ENCODE assay signal across 8 cellular contexts in the genomic region with DNA sequence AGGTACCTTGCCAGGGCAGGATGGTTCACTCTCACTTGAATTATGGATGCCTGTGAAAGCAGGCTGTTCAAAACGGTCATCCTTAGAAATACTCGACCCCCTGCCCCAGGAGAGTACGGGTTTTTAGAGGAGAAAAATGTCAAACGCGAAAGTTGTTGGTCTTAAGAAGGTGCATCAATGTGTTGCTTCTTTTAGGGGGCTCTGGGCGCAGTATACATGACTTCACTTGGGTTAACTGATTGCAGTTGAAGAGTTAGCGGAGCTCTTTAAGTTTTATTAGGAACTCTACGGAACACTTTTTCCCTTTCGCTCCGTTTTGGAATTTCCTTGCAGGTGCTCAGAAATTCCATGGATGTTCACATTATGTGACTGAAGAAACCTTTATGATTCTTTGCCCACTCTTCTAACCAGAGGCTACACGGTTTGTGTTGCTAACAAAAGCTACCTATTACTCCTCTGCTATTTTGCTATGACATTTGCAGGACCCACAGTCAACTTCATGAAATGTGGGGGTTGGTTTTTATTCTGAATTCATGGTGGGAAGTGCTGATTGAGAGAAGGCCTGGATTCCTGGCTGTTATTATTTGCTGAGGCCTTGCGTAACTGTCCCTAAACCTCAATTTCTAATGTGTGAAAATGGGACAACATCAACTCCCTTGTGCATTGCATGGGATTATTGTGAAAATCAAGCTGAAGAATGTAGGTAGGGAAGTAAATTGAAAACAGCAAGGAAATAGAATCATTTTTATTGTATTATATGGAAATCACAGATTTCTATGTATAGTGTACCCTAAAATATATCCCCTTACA. TPM values are rescaled to one million over a fixed set of nuclear protein-coding genes. Genes with fewer than 3 reads are reported as not detected.
DNase-seq lines count a peak whose midpoint lies in the region; ATAC-seq and TF ChIP-seq lines count a peak whose summit lies in the region.

No MANE protein-coding gene starts in this region.

- H3K79me2 ChIP-seq in PC-3 (ENCODE audit: low read length), result no peaks in the 10 kb centered on the region
- peaks cover 52% of the 10 kb centered on the region for H3K79me2 ChIP-seq in osteoblast (ENCODE audit: insufficient read depth, low read length)

- no peaks in the 10 kb centered on the region for H3K36me3 Mint-ChIP-seq in CD4-positive, alpha-beta T cell (ENCODE audit: low read depth)

- peaks cover 47% of the 10 kb centered on the region for H3K27me3 Mint-ChIP-seq in CD4-positive, alpha-beta T cell

- no peaks in the 10 kb centered on the region for H3K9me2 ChIP-seq in PC-3 (replicated peaks; ENCODE audit: low read length)

- peaks cover 19% of the 10 kb centered on the region for H3K4me1 Mint-ChIP-seq in CD4-positive, alpha-beta T cell (ENCODE audit: low read depth)

- CTCF ChIA-PET in CD4-positive, alpha-beta T cell (lab: Charles Lee), result no interaction called here
- CTCF ChIA-PET in PC-3 (lab: Charles Lee), result no interaction called here

- no peak for TF ChIP-seq CTCF in CD4-positive, alpha-beta T cell (IDR thresholded peaks at IDR 0.05)
- no peak for TF ChIP-seq CTCF in PC-3 (conservative IDR thresholded peaks at IDR 0.05; ENCODE audit: low read depth, low read length)
- TF ChIP-seq CTCF in epithelial cell of esophagus (IDR thresholded peaks at IDR 0.05; ENCODE audit: insufficient read depth, low read depth, low read length, missing control alignments), result no peak
- no peak for TF ChIP-seq CTCF in osteoblast (IDR thresholded peaks at IDR 0.05; ENCODE audit: extremely low read depth, low read depth, low read length)

- no peak overlapping the region for H3K27ac Mint-ChIP-seq in CD4-positive, alpha-beta T cell

- no peaks in the 10 kb centered on the region for H4K20me1 ChIP-seq in PC-3 (ENCODE audit: low read length)
- no peaks in the 10 kb centered on the region for H4K20me1 ChIP-seq in osteoblast (ENCODE audit: insufficient read depth, low read length)

- H3K4me3 ChIP-seq in PC-3 (ENCODE audit: low read length), result peak overlapping the region; percentile 78
- H3K4me3 ChIP-seq in epithelial cell of esophagus (ENCODE audit: low read length), result peak overlapping the region; percentile 40
- peak overlapping the region; percentile 81 for H3K4me3 ChIP-seq in osteoblast (ENCODE audit: insufficient read depth, low read length)

- peak overlapping the region; percentile 77 for H3K4me3 Mint-ChIP-seq in CD4-positive, alpha-beta T cell

- POLR2A ChIA-PET in CD4-positive, alpha-beta T cell (lab: Charles Lee), result no interaction called here
- POLR2A ChIA-PET in PC-3 (lab: Charles Lee; ENCODE audit: unreplicated experiment), result no interaction called here

- H3F3A ChIP-seq in PC-3 (ENCODE audit: low read length, unreplicated experiment), result no peaks in the 10 kb centered on the region

- H3K9me3 Mint-ChIP-seq in CD4-positive, alpha-beta T cell, result no peaks in the 10 kb centered on the region

- peaks cover 26% of the 10 kb centered on the region for H3K27me3 ChIP-seq in CD4-positive, alpha-beta T cell (ENCODE audit: control insufficient read depth, insufficient read depth, low read length)
- H3K27me3 ChIP-seq in PC-3 (ENCODE audit: low read length) (no peaks in the 10 kb centered on the region), osteoblast (ENCODE audit: insufficient read depth, low read length) (no peaks in the 10 kb centered on the region)

- peak overlapping the region; percentile 92 for H3K4me2 ChIP-seq in PC-3 (ENCODE audit: low read length)
- H3K4me2 ChIP-seq in osteoblast (ENCODE audit: insufficient read depth, low read length), result peak overlapping the region; percentile 96

- peak overlapping the region; percentile 70 for H3K9ac ChIP-seq in PC-3 (ENCODE audit: low read length)

- H3K9me3 ChIP-seq in CD4-positive, alpha-beta T cell (ENCODE audit: control insufficient read depth, low read length), result no peaks in the 10 kb centered on the region
- no peaks in the 10 kb centered on the region for H3K9me3 ChIP-seq in PC-3 (ENCODE audit: low read length)
- no peaks in the 10 kb centered on the region for H3K9me3 ChIP-seq in osteoblast (ENCODE audit: low read depth, low read length)

- intact Hi-C loops in CD4-positive, alpha-beta T cell (cut with DNase I, micrococcal nuclease), result no loop called here
- intact Hi-C loops in PC-3 (cut with micrococcal nuclease), result no loop called here

- 0 out of 2 replicates have a peak, but pooled peaks cover 5% of the 10 kb centered on the region for H3K4me1 ChIP-seq in PC-3 (ENCODE audit: insufficient read depth, low read length)
- peaks cover 14% of the 10 kb centered on the region for H3K4me1 ChIP-seq in osteoblast (ENCODE audit: insufficient read depth, low read length)

- H3K36me3 ChIP-seq in PC-3 (ENCODE audit: low read depth, low read length) (no peaks in the 10 kb centered on the region), osteoblast (ENCODE audit: insufficient read depth, low read length) (no peaks in the 10 kb centered on the region)

- DNase-seq in CD4-positive, alpha-beta T cell, result no peak
- DNase-seq in PC-3, result no peak
- DNase-seq in epithelial cell of esophagus (ENCODE audit: low read depth), result no peak
- peak; percentile 43 for DNase-seq in osteoblast (ENCODE audit: insufficient read length, low spot score, missing footprints)
- DNase-seq in NCI-H1436 (lab: John Stamatoyannopoulos, UW), result no peak
- no peak for DNase-seq in activated effector memory CD4-positive, alpha-beta T cell treated with Interleukin-2 at 50 U/mL for 16 hours
- no peak for DNase-seq in NCI-H1694 (lab: John Stamatoyannopoulos, UW)
- no peak for DNase-seq in activated CD4-positive, CD25-positive, alpha-beta regulatory T cell treated with anti-CD3 and anti-CD28 coated beads, Interleukin-2, amount 50 U/mL, for 72 hours

- H2AFZ ChIP-seq in PC-3 (ENCODE audit: low read length), result peak overlapping the region; percentile 75
- H2AFZ ChIP-seq in osteoblast (ENCODE audit: low read length), result peak overlapping the region; percentile 78

- no peak for ATAC-seq in CD4-positive, alpha-beta T cell (ENCODE audit: poor library complexity)
- ATAC-seq in PC-3, result no peak

- no peak overlapping the region for H3K27ac ChIP-seq in CD4-positive, alpha-beta T cell (ENCODE audit: low read depth, low read length)
- H3K27ac ChIP-seq in PC-3 (ENCODE audit: low read length) (no peak overlapping the region), osteoblast (ENCODE audit: low read depth, low read length) (peak overlapping the region; percentile 46)

- BruUV-seq in PC-3 (replicated peaks; lab: Mats Ljungman, UMichigan), result TSS peak; percentile 49

RNA-seq across cellular contexts. Expression of a gene that starts 0.8 kb away (rescaled TPM):
- under 1 TPM; 0.08 TPM for total RNA-seq in CD4-positive, alpha-beta T cell
- total RNA-seq in PC-3 (2014; rRNA removed) (4.4 and 5.1 TPM in 2 replicates), osteoblast (16.3 and 20.3 TPM in 2 replicates)
